9 cellular contexts compared by ENCODE assay signal in the genomic region with DNA sequence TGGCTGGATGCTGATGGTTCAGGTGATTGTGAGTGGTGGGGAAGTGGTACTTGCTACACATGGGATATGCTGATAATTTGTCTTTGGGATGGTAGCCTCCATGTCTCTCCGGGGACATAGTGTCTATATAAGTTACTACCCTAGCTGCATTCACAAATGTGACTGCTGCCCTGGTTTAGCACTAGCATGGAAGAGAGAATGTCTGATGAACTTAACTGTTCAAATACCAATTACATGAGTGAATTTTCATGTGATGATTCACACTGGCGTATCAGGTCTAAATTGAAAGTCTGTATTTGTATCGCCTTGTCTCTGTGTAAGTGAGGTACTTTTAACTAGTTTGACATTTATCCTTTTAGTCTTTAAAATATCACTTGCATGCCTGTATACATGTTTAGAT. TPM values are rescaled to one million over a fixed set of nuclear protein-coding genes. Genes with fewer than 3 reads are reported as not detected.
A peak's percentile ranks its signal among the peaks of the same experiment; 100 is the strongest.
DNase-seq lines count a peak whose midpoint lies in the region; ATAC-seq, FAIRE-seq and TF ChIP-seq lines count a peak whose summit lies in the region.
"Had no signal": no experiment of that assay in that cellular context is flagged by ENCODE, and none has a peak within 500 bp of the region (broad histone marks: within the 10 kb centered on the region; RNA-seq: fewer than 3 reads in every experiment).

No MANE protein-coding gene starts in this region.

- CTCF ChIA-PET in activated CD4-positive, alpha-beta memory T cell treated with anti-CD3 and anti-CD28 coated beads for 36 hours (lab: Charles Lee), result interaction anchor here (1.5 kb wide), 1 partner anchor 34 kb away, joined by 6 read pairs; a partner anchor contains a TSS

- peak; percentile 78 for FAIRE-seq in GM12891 (lab: Jason Lieb, UNC)

- peaks cover 7% of the 10 kb centered on the region for H3K9me3 Mint-ChIP-seq in activated CD4-positive, alpha-beta memory T cell treated with anti-CD3 and anti-CD28 coated beads for 36 hours

- TF ChIP-seq POLR2A in GM12891 (IDR thresholded peaks at IDR 0.05; ENCODE audit: low read depth, low read length), result no peak

- intact Hi-C loops in activated CD4-positive, alpha-beta memory T cell treated with anti-CD3 and anti-CD28 coated beads for 36 hours (cut with micrococcal nuclease), result loop anchor here (2.0 to 5.0 kb wide), 2 partner anchors 15 to 1678 kb away; no protein-coding TSS in a partner anchor

- POLR2A ChIA-PET in activated CD4-positive, alpha-beta memory T cell treated with anti-CD3 and anti-CD28 coated beads for 36 hours (lab: Charles Lee), result interaction anchor here (1.0 kb wide), 1 partner anchor 15 kb away, joined by 3 read pairs; no protein-coding TSS in a partner anchor

- no peaks in the 10 kb centered on the region for H3K27me3 Mint-ChIP-seq in activated CD4-positive, alpha-beta memory T cell treated with anti-CD3 and anti-CD28 coated beads for 36 hours

- peak; percentile 76 for DNase-seq in ACHN
- no peak for DNase-seq in GM12891 (ENCODE audit: insufficient read length, low spot score)
- DNase-seq in activated CD4-positive, alpha-beta memory T cell treated with anti-CD3 and anti-CD28 coated beads for 36 hours, result no peak
- DNase-seq in glomerular visceral epithelial cell (ENCODE audit: extremely low spot score), result peak; percentile 46
- DNase-seq in DMS 273 treated with DMSO at 0.1 percent for 48 hours (lab: John Stamatoyannopoulos, UW), result no peak
- DNase-seq in dedifferentiated amniotic fluid mesenchymal stem cell (ENCODE audit: extremely low spot score), result no peak
- DNase-seq: SK-N-SH had no signal

- peak overlapping the region; percentile 89 for H3K27ac Mint-ChIP-seq in activated CD4-positive, alpha-beta memory T cell treated with anti-CD3 and anti-CD28 coated beads for 36 hours

- H3K4me3 Mint-ChIP-seq in activated CD4-positive, alpha-beta memory T cell treated with anti-CD3 and anti-CD28 coated beads for 36 hours, result peak overlapping the region; percentile 66

- peaks cover 87% of the 10 kb centered on the region for H3K4me1 Mint-ChIP-seq in activated CD4-positive, alpha-beta memory T cell treated with anti-CD3 and anti-CD28 coated beads for 36 hours (ENCODE audit: low read depth)

- ATAC-seq in GM21786 (IDR thresholded peaks at IDR 0.05; ENCODE audit: unreplicated experiment) (no peak), HG03097 (IDR thresholded peaks at IDR 0.05; ENCODE audit: low FRiP score, unreplicated experiment) (no peak)

- H3K36me3 Mint-ChIP-seq in activated CD4-positive, alpha-beta memory T cell treated with anti-CD3 and anti-CD28 coated beads for 36 hours, result peaks cover 20% of the 10 kb centered on the region

- in situ Hi-C loops in ACHN (cut with HindIII; ENCODE audit: low pct_ligation_motif_present, low pct_unique_long_range_greater_than_20kb, low sequenced_read_pairs), result no loop called here

TF ChIP-seq in GM12891, 5 proteins besides CTCF, POLR2A, EP300 and RAD21:
- TF ChIP-seq POLR2AphosphoS5 (IDR thresholded peaks at IDR 0.05; ENCODE audit: low read depth, low read length), result no peak
- TF ChIP-seq POU2F2 (IDR thresholded peaks at IDR 0.05; ENCODE audit: low read depth, low read length), result no peak
- TF ChIP-seq SPI1 (IDR thresholded peaks at IDR 0.05; ENCODE audit: low read depth, low read length), result no peak
- TF ChIP-seq PAX5 (IDR thresholded peaks at IDR 0.05; ENCODE audit: insufficient read depth, low read length, severe bottlenecking), result no peak
- TF ChIP-seq TAF1 (IDR thresholded peaks at IDR 0.05; ENCODE audit: low read depth, low read length), result no peak
TF ChIP-seq in GM12891: peak in this region for 0.

RNA-seq across cellular contexts. Expression of a gene that starts 34.4 kb away (rescaled TPM):
- 14.4 TPM for polyA plus RNA-seq in GM12891 (2012; ENCODE audit: low read depth, missing spikeins)
- 10 to 100 TPM; 93.0 to 94.1 TPM for total RNA-seq in activated CD4-positive, alpha-beta memory T cell treated with anti-CD3 and anti-CD28 coated beads for 36 hours

Comparison
In these comparisons a context has a peak if more than half of its experiments do, and no peak if none do; other contexts are left out.
1. DNase-seq: peak in ACHN (single experiment) and glomerular visceral epithelial cell (single experiment); none in GM12891 (single experiment), activated CD4-positive, alpha-beta memory T cell treated with anti-CD3 and anti-CD28 coated beads for 36 hours (single experiment), DMS 273 treated with DMSO at 0.1 percent for 48 hours (single experiment) and dedifferentiated amniotic fluid mesenchymal stem cell (single experiment).